ENCODE assay signal across 10 cellular contexts in genomic region chr21:35046223-35046690, GRCh38. TPM values are rescaled to one million over a fixed set of nuclear protein-coding genes. Genes with fewer than 3 reads are reported as not detected.
A peak's percentile ranks its signal among the peaks of the same experiment; 100 is the strongest.
DNase-seq lines count a peak whose midpoint lies in the region; ATAC-seq and TF ChIP-seq lines count a peak whose summit lies in the region.
"Had no signal": no experiment of that assay in that cellular context is flagged by ENCODE, and none has a peak within 500 bp of the region (broad histone marks: within the 10 kb centered on the region; RNA-seq: fewer than 3 reads in every experiment).

No MANE protein-coding gene starts in this region.

- peak overlapping the region; percentile 85 for H3K9ac ChIP-seq in adipocyte (ENCODE audit: low read length)

- H3K4me3 Mint-ChIP-seq in osteocyte (ENCODE audit: unreplicated experiment), result no peak overlapping the region

- H3K27me3 ChIP-seq in DOHH2 (ENCODE audit: control insufficient read depth, low read length) (no peaks in the 10 kb centered on the region), MG63 (no peaks in the 10 kb centered on the region), adipocyte (replicated peaks; ENCODE audit: control insufficient read depth, insufficient read depth, low read length) (no peaks in the 10 kb centered on the region)

- H3K27me3 Mint-ChIP-seq in osteocyte (ENCODE audit: unreplicated experiment), result no peaks in the 10 kb centered on the region

- H3K27ac Mint-ChIP-seq in osteocyte (ENCODE audit: unreplicated experiment), result peak overlapping the region; percentile 66

- no peaks in the 10 kb centered on the region for H3K9me3 ChIP-seq in DOHH2 (ENCODE audit: control insufficient read depth, insufficient read depth, low read length)
- H3K9me3 ChIP-seq in MG63, result no peaks in the 10 kb centered on the region
- H3K9me3 ChIP-seq in adipocyte (ENCODE audit: control insufficient read depth, low read length), result no peaks in the 10 kb centered on the region

- no peaks in the 10 kb centered on the region for H3K9me3 Mint-ChIP-seq in osteocyte (ENCODE audit: unreplicated experiment)
- H3K9me3 Mint-ChIP-seq: nephron had no signal

- H3K4me1 ChIP-seq in DOHH2 (ENCODE audit: control insufficient read depth, low read length), result peaks cover 73% of the 10 kb centered on the region
- peaks cover 42% of the 10 kb centered on the region for H3K4me1 ChIP-seq in adipocyte (ENCODE audit: control insufficient read depth, insufficient read depth, low read length)

- TF ChIP-seq CTCF in DOHH2 (IDR thresholded peaks at IDR 0.05; ENCODE audit: low read depth, low read length, poor library complexity, severe bottlenecking) (no peak), osteocyte (IDR thresholded peaks at IDR 0.05) (no peak)

- H3K9me2 ChIP-seq in DOHH2 (replicated peaks; ENCODE audit: control insufficient read depth, low read length), result no peaks in the 10 kb centered on the region

- peaks cover 65% of the 10 kb centered on the region for H3K36me3 ChIP-seq in DOHH2 (ENCODE audit: control insufficient read depth, low read length)
- peaks cover 13% of the 10 kb centered on the region for H3K36me3 ChIP-seq in MG63
- no peaks in the 10 kb centered on the region for H3K36me3 ChIP-seq in adipocyte (ENCODE audit: control insufficient read depth, insufficient read depth, low read length, severe bottlenecking)

- peaks cover 82% of the 10 kb centered on the region for H3K79me2 ChIP-seq in DOHH2 (ENCODE audit: control insufficient read depth, low read length)

- no peaks in the 10 kb centered on the region for H3K36me3 Mint-ChIP-seq in osteocyte (ENCODE audit: unreplicated experiment)

- H3K4me2 ChIP-seq in DOHH2 (ENCODE audit: low read length), result peak overlapping the region; percentile 95

- peaks cover 10% of the 10 kb centered on the region; the same call in 1 of the 2 replicates for H4K20me1 ChIP-seq in DOHH2 (ENCODE audit: control insufficient read depth, insufficient read depth, low read depth, low read length)

- peak overlapping the region; percentile 91 for H3K27ac ChIP-seq in DOHH2 (ENCODE audit: low read depth, low read length)

- ATAC-seq in HG03442 (IDR thresholded peaks at IDR 0.05; ENCODE audit: unreplicated experiment), result no peak
- no peak for ATAC-seq in HG03097 (IDR thresholded peaks at IDR 0.05; ENCODE audit: low FRiP score, unreplicated experiment)

- H3K4me3 ChIP-seq in DOHH2 (ENCODE audit: low read length) (peak overlapping the region; percentile 90), MG63 (peak overlapping the region; percentile 44), adipocyte (ENCODE audit: low read length) (no peak overlapping the region)

- H3K4me1 Mint-ChIP-seq in osteocyte (ENCODE audit: unreplicated experiment), result peaks cover 48% of the 10 kb centered on the region

- no peak for DNase-seq in MG63
- no peak for DNase-seq in adipocyte (ENCODE audit: low read depth)
- no peak for DNase-seq in osteocyte (ENCODE audit: extremely low spot score, unreplicated experiment)
- no peak for DNase-seq in HT-29 (ENCODE audit: low spot score)
- DNase-seq in NCI-H1105 (lab: John Stamatoyannopoulos, UW), result no peak
- DNase-seq: foreskin melanocyte had no signal

- H3F3A ChIP-seq in DOHH2 (ENCODE audit: control insufficient read depth, insufficient read depth), result peaks cover 31% of the 10 kb centered on the region

RNA-seq across cellular contexts. Expression of gene RUNX1, which starts 2.8 kb away (rescaled TPM):
- total RNA-seq in MG63 (2014; rRNA removed; shearing (Covaris generic); ENCODE audit: low replicate concordance), result 2.2 and 5.3 TPM in 2 replicates
- 23.6 and 23.9 TPM in 2 replicates for total RNA-seq in osteocyte
- 17.6 and 26.7 TPM in 2 replicates for total RNA-seq in HT-29 (2014; rRNA removed; shearing (Covaris generic))
